Comparison of ENCODE assay signal across 12 cellular contexts in genomic region chr15:34799149-34799824, GRCh38. TPM values are rescaled to one million over a fixed set of nuclear protein-coding genes. Genes with fewer than 3 reads are reported as not detected.
DNase-seq lines count a peak whose midpoint lies in the region; ATAC-seq, FAIRE-seq and TF ChIP-seq lines count a peak whose summit lies in the region.
"Had no signal": no experiment of that assay in that cellular context is flagged by ENCODE, and none has a peak within 500 bp of the region (broad histone marks: within the 10 kb centered on the region; RNA-seq: fewer than 3 reads in every experiment).

No MANE protein-coding gene starts in this region.

- ATAC-seq in HG03175 (IDR thresholded peaks at IDR 0.05; ENCODE audit: unreplicated experiment): no peak
- ATAC-seq: activated T-helper 17 cell treated with anti-CD3 and anti-CD28 coated beads, Interleukin-2, amount 50 U/mL, for 72 hours had no signal

- DNase-seq in D721Med (ENCODE audit: insufficient read length, low spot score): peak; percentile 58
- DNase-seq in NCI-H446 (lab: John Stamatoyannopoulos, UW): peak; percentile 57 to 76
- DNase-seq in coronary artery (ENCODE audit: low spot score): peak; percentile 89
- DNase-seq in neural progenitor cell (ENCODE audit: low spot score): peak; percentile 56
- no peak for DNase-seq in pons (ENCODE audit: low spot score)
- no peak for DNase-seq in globus pallidus (ENCODE audit: low spot score)
- no peak for DNase-seq in activated naive CD4-positive, alpha-beta T cell treated with anti-CD3 and anti-CD28 coated beads, Interleukin-2, amount 10 ng/mL, durations not matched to agents 7 days and 5 days
- DNase-seq: MV-4-11 had no signal

- H3K4me2 ChIP-seq in neural progenitor cell: peak overlapping the region; percentile 28

- H2AFZ ChIP-seq in neural progenitor cell (replicated peaks): peak overlapping the region; percentile 64

- CTCF ChIA-PET in activated naive CD4-positive, alpha-beta T cell treated with anti-CD3 and anti-CD28 coated beads, Interleukin-2, amount 10 ng/mL, durations not matched to agents 7 days and 5 days (lab: Charles Lee): no interaction called here

- no peaks in the 10 kb centered on the region for H3K9me3 ChIP-seq in neural progenitor cell (ENCODE audit: low read depth)

- H3F3A ChIP-seq in neural progenitor cell (ENCODE audit: low read depth): no peaks in the 10 kb centered on the region

- H3K27me3 Mint-ChIP-seq in neural progenitor cell (ENCODE audit: insufficient read depth, low read depth): peaks cover 9% of the 10 kb centered on the region
- H3K27me3 Mint-ChIP-seq in activated naive CD4-positive, alpha-beta T cell treated with anti-CD3 and anti-CD28 coated beads, Interleukin-2, amount 10 ng/mL, durations not matched to agents 7 days and 5 days: peaks cover 55% of the 10 kb centered on the region

- peaks cover 16% of the 10 kb centered on the region for H3K4me1 Mint-ChIP-seq in neural progenitor cell
- H3K4me1 Mint-ChIP-seq in activated naive CD4-positive, alpha-beta T cell treated with anti-CD3 and anti-CD28 coated beads, Interleukin-2, amount 10 ng/mL, durations not matched to agents 7 days and 5 days: no peaks in the 10 kb centered on the region
- H3K4me1 Mint-ChIP-seq: activated T-helper 17 cell treated with anti-CD3 and anti-CD28 coated beads, Interleukin-2, amount 50 U/mL, for 72 hours had no signal

- H3K36me3 ChIP-seq in neural progenitor cell: no peaks in the 10 kb centered on the region

- H3K27ac ChIP-seq in coronary artery (peak overlapping the region; percentile 34 to 89), neural progenitor cell (no peak overlapping the region)

- TF ChIP-seq CTCF in D721Med (IDR thresholded peaks at IDR 0.05; ENCODE audit: insufficient read depth, missing control alignments) (no peak), coronary artery (IDR thresholded peaks at IDR 0.05) (no peak), neural progenitor cell (IDR thresholded peaks at IDR 0.05) (no peak)

- H3K4me3 ChIP-seq in coronary artery (peak overlapping the region; percentile 11), neural progenitor cell (no peak overlapping the region)

- no peak overlapping the region for H3K9ac ChIP-seq in neural progenitor cell

- H3K79me2 ChIP-seq in neural progenitor cell (ENCODE audit: low read depth): no peaks in the 10 kb centered on the region

- peak; percentile 44 for FAIRE-seq in D721Med (lab: Jason Lieb, UNC)

- H3K27me3 ChIP-seq in neural progenitor cell: peaks cover 27% of the 10 kb centered on the region

- peak overlapping the region; percentile 69 for H3K4me3 Mint-ChIP-seq in neural progenitor cell
- H3K4me3 Mint-ChIP-seq in activated naive CD4-positive, alpha-beta T cell treated with anti-CD3 and anti-CD28 coated beads, Interleukin-2, amount 10 ng/mL, durations not matched to agents 7 days and 5 days: no peak overlapping the region
- H3K4me3 Mint-ChIP-seq: activated T-helper 17 cell treated with anti-CD3 and anti-CD28 coated beads, Interleukin-2, amount 50 U/mL, for 72 hours had no signal

- H3K27ac Mint-ChIP-seq in neural progenitor cell: peak overlapping the region; percentile 43
- H3K27ac Mint-ChIP-seq in activated naive CD4-positive, alpha-beta T cell treated with anti-CD3 and anti-CD28 coated beads, Interleukin-2, amount 10 ng/mL, durations not matched to agents 7 days and 5 days: no peak overlapping the region
- H3K27ac Mint-ChIP-seq: activated T-helper 17 cell treated with anti-CD3 and anti-CD28 coated beads, Interleukin-2, amount 50 U/mL, for 72 hours had no signal

- H3K36me3 Mint-ChIP-seq in neural progenitor cell: no peaks in the 10 kb centered on the region
- H3K36me3 Mint-ChIP-seq in activated naive CD4-positive, alpha-beta T cell treated with anti-CD3 and anti-CD28 coated beads, Interleukin-2, amount 10 ng/mL, durations not matched to agents 7 days and 5 days: no peaks in the 10 kb centered on the region

- H3K4me1 ChIP-seq in neural progenitor cell: peaks cover 23% of the 10 kb centered on the region

- H3K9me3 Mint-ChIP-seq in neural progenitor cell: no peaks in the 10 kb centered on the region
- H3K9me3 Mint-ChIP-seq in activated naive CD4-positive, alpha-beta T cell treated with anti-CD3 and anti-CD28 coated beads, Interleukin-2, amount 10 ng/mL, durations not matched to agents 7 days and 5 days: no peaks in the 10 kb centered on the region
- H3K9me3 Mint-ChIP-seq: activated T-helper 17 cell treated with anti-CD3 and anti-CD28 coated beads, Interleukin-2, amount 50 U/mL, for 72 hours had no signal

- H4K20me1 ChIP-seq in neural progenitor cell (ENCODE audit: low read depth): no peaks in the 10 kb centered on the region

RNA-seq across cellular contexts. Expression of gene ACTC1, which starts 3.9 kb away (rescaled TPM):
- 3.8 and 3.9 TPM in 2 replicates for total RNA-seq in neural progenitor cell (ENCODE audit: low replicate concordance)
- total RNA-seq: activated T-helper 17 cell treated with anti-CD3 and anti-CD28 coated beads, Interleukin-2, amount 50 U/mL, for 72 hours; T-helper 1 cell treated with Interleukin-12 subunit alpha and Interleukin-12 subunit beta and Interleukin-4 antibody, amounts not matched to agents 30 ng/mL and 1 ng/mL, for 36 hours had no signal

RNA-seq across cellular contexts. Expression of gene GJD2, which starts 44.5 kb away (rescaled TPM):
- total RNA-seq in neural progenitor cell (ENCODE audit: low replicate concordance): not detected in 2 replicates
- total RNA-seq: activated T-helper 17 cell treated with anti-CD3 and anti-CD28 coated beads, Interleukin-2, amount 50 U/mL, for 72 hours; lower leg skin; T-helper 1 cell treated with Interleukin-12 subunit alpha and Interleukin-12 subunit beta and Interleukin-4 antibody, amounts not matched to agents 30 ng/mL and 1 ng/mL, for 36 hours had no signal

Comparison
In these comparisons a context has a peak if more than half of its experiments do, and no peak if none do; other contexts are left out.
1. DNase-seq: peak in D721Med (single experiment), NCI-H446 (2 of 2), coronary artery (single experiment) and neural progenitor cell (single experiment); none in pons (single experiment), globus pallidus (single experiment) and activated naive CD4-positive, alpha-beta T cell treated with anti-CD3 and anti-CD28 coated beads, Interleukin-2, amount 10 ng/mL, durations not matched to agents 7 days and 5 days (single experiment).